ENCODE assay signal across 1 cellular context in genomic region chr1:244869364-244869827, GRCh38.
TF ChIP-seq lines count a peak whose summit lies in the region.

No MANE protein-coding gene starts in this region.

TF ChIP-seq in HepG2, 621 proteins besides CTCF, POLR2A, EP300 and RAD21 (continued from another document and continues in another):
- TF ChIP-seq, protein P1, sequence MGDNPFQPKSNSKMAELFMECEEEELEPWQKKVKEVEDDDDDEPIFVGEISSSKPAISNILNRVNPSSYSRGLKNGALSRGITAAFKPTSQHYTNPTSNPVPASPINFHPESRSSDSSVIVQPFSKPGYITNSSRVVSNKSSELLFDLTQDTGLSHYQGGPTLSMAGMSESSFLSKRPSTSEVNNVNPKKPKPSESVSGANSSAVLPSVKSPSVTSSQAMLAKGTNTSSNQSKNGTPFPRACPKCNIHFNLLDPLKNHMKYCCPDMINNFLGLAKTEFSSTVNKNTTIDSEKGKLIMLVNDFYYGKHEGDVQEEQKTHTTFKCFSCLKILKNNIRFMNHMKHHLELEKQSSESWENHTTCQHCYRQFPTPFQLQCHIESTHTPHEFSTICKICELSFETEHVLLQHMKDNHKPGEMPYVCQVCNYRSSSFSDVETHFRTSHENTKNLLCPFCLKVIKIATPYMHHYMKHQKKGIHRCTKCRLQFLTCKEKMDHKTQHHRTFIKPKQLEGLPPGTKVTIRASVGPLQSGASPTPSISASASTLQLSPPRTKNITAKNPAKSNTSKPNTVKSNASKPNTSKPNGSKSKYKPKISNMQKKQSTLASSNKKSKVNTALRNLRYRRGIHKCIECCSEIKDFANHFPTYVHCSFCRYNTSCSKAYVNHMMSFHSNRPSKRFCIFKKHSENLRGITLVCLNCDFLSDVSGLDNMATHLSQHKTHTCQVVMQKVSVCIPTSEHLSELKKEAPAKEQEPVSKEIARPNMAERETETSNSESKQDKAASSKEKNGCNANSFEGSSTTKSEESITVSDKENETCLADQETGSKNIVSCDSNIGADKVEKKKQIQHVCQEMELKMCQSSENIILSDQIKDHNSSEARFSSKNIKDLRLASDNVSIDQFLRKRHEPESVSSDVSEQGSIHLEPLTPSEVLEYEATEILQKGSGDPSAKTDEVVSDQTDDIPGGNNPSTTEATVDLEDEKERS (CRISPR knock-in tag; IDR thresholded peaks at IDR 0.05): peak; percentile 27; the same call in 1 of the 2 replicates
- TF ChIP-seq ZBTB26 (CRISPR knock-in tag; IDR thresholded peaks at IDR 0.05; ENCODE audit: borderline replicate concordance) (no peak), ZNF569 (CRISPR knock-in tag; IDR thresholded peaks at IDR 0.05; ENCODE audit: borderline replicate concordance) (no peak), HNRNPK (IDR thresholded peaks at IDR 0.05; ENCODE audit: low read depth, low read length, poor library complexity, severe bottlenecking) (no peak), ZBTB7B (CRISPR knock-in tag; IDR thresholded peaks at IDR 0.05) (no peak), MEIS1 (CRISPR knock-in tag; IDR thresholded peaks at IDR 0.05; ENCODE audit: borderline replicate concordance) (no peak), KDM2A (CRISPR knock-in tag; IDR thresholded peaks at IDR 0.05; ENCODE audit: borderline replicate concordance, low read depth) (no peak), ZNF678 (CRISPR knock-in tag; IDR thresholded peaks at IDR 0.05) (no peak), ZNF883 (CRISPR knock-in tag; IDR thresholded peaks at IDR 0.05; ENCODE audit: not compliant biosample characterization) (no peak), MTERF4 (CRISPR knock-in tag; IDR thresholded peaks at IDR 0.05) (no peak), ZNF496 (CRISPR knock-in tag; IDR thresholded peaks at IDR 0.05; ENCODE audit: insufficient replicate concordance) (no peak), ZBTB42 (CRISPR knock-in tag; IDR thresholded peaks at IDR 0.05) (no peak), EHMT2 (IDR thresholded peaks at IDR 0.05; ENCODE audit: borderline replicate concordance, low read depth, low read length) (no peak), MED1 (CRISPR knock-in tag; IDR thresholded peaks at IDR 0.05) (peak; percentile 27), NCOA1 (CRISPR knock-in tag; IDR thresholded peaks at IDR 0.05) (no peak), ZNF891 (CRISPR knock-in tag; IDR thresholded peaks at IDR 0.05) (no peak), ZNF563 (CRISPR knock-in tag; IDR thresholded peaks at IDR 0.05) (no peak), ZNF724P (CRISPR knock-in tag; IDR thresholded peaks at IDR 0.05; ENCODE audit: borderline replicate concordance) (no peak), ZBTB33 (CRISPR knock-in tag; IDR thresholded peaks at IDR 0.05) (0 out of 2 replicates have a peak, but pooled peaks have one; percentile 24), THAP7 (CRISPR knock-in tag; IDR thresholded peaks at IDR 0.05) (no peak), GMEB1 (CRISPR knock-in tag; IDR thresholded peaks at IDR 0.05; ENCODE audit: borderline replicate concordance) (no peak), ZNF816 (CRISPR knock-in tag; IDR thresholded peaks at IDR 0.05; ENCODE audit: borderline replicate concordance) (no peak), HNF4A (CRISPR knock-in tag; IDR thresholded peaks at IDR 0.05) (no peak), MBNL3 (CRISPR knock-in tag; conservative IDR thresholded peaks at IDR 0.05) (no peak), ZNF451 (CRISPR knock-in tag; IDR thresholded peaks at IDR 0.05) (no peak), GATAD2A (CRISPR knock-in tag; IDR thresholded peaks at IDR 0.05) (peak; percentile 59; the same call in 1 of the 2 replicates), CAMTA2 (CRISPR knock-in tag; IDR thresholded peaks at IDR 0.05; ENCODE audit: borderline replicate concordance) (no peak), RFX1 (IDR thresholded peaks at IDR 0.05) (no peak), RNF2 (conservative IDR thresholded peaks at IDR 0.05; ENCODE audit: low read depth) (no peak), MED13 (CRISPR knock-in tag; IDR thresholded peaks at IDR 0.05) (no peak), CBFB (CRISPR knock-in tag; IDR thresholded peaks at IDR 0.05) (no peak), NCOA5 (CRISPR knock-in tag; IDR thresholded peaks at IDR 0.05) (no peak), GPN1 (CRISPR knock-in tag; IDR thresholded peaks at IDR 0.05; ENCODE audit: borderline replicate concordance) (no peak), ZSCAN30 (CRISPR knock-in tag; IDR thresholded peaks at IDR 0.05) (no peak), FOXM1 (CRISPR knock-in tag; IDR thresholded peaks at IDR 0.05) (no peak), HOXA9 (CRISPR knock-in tag; IDR thresholded peaks at IDR 0.05; ENCODE audit: borderline replicate concordance) (no peak), U2AF1 (optimal IDR thresholded peaks at IDR 0.05; ENCODE audit: low read depth, low read length) (no peak), ARNT2 (CRISPR knock-in tag; IDR thresholded peaks at IDR 0.05; ENCODE audit: low read depth) (no peak), SP5 (CRISPR knock-in tag; IDR thresholded peaks at IDR 0.05; ENCODE audit: borderline replicate concordance, low read depth) (peak; percentile 23; the same call in 1 of the 2 replicates), ZNF207 (IDR thresholded peaks at IDR 0.05; ENCODE audit: borderline replicate concordance) (no peak), HMG20B (CRISPR knock-in tag; conservative IDR thresholded peaks at IDR 0.05) (no peak), GATAD1 (CRISPR knock-in tag; IDR thresholded peaks at IDR 0.05) (no peak), PPARG (CRISPR knock-in tag; conservative IDR thresholded peaks at IDR 0.05) (no peak)
- TF ChIP-seq, protein P2, sequence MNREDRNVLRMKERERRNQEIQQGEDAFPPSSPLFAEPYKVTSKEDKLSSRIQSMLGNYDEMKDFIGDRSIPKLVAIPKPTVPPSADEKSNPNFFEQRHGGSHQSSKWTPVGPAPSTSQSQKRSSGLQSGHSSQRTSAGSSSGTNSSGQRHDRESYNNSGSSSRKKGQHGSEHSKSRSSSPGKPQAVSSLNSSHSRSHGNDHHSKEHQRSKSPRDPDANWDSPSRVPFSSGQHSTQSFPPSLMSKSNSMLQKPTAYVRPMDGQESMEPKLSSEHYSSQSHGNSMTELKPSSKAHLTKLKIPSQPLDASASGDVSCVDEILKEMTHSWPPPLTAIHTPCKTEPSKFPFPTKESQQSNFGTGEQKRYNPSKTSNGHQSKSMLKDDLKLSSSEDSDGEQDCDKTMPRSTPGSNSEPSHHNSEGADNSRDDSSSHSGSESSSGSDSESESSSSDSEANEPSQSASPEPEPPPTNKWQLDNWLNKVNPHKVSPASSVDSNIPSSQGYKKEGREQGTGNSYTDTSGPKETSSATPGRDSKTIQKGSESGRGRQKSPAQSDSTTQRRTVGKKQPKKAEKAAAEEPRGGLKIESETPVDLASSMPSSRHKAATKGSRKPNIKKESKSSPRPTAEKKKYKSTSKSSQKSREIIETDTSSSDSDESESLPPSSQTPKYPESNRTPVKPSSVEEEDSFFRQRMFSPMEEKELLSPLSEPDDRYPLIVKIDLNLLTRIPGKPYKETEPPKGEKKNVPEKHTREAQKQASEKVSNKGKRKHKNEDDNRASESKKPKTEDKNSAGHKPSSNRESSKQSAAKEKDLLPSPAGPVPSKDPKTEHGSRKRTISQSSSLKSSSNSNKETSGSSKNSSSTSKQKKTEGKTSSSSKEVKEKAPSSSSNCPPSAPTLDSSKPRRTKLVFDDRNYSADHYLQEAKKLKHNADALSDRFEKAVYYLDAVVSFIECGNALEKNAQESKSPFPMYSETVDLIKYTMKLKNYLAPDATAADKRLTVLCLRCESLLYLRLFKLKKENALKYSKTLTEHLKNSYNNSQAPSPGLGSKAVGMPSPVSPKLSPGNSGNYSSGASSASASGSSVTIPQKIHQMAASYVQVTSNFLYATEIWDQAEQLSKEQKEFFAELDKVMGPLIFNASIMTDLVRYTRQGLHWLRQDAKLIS (CRISPR knock-in tag; IDR thresholded peaks at IDR 0.05): no peak
- TF ChIP-seq, protein P3, sequence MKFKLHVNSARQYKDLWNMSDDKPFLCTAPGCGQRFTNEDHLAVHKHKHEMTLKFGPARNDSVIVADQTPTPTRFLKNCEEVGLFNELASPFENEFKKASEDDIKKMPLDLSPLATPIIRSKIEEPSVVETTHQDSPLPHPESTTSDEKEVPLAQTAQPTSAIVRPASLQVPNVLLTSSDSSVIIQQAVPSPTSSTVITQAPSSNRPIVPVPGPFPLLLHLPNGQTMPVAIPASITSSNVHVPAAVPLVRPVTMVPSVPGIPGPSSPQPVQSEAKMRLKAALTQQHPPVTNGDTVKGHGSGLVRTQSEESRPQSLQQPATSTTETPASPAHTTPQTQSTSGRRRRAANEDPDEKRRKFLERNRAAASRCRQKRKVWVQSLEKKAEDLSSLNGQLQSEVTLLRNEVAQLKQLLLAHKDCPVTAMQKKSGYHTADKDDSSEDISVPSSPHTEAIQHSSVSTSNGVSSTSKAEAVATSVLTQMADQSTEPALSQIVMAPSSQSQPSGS (CRISPR knock-in tag; IDR thresholded peaks at IDR 0.05): no peak
- TF ChIP-seq, protein P4, sequence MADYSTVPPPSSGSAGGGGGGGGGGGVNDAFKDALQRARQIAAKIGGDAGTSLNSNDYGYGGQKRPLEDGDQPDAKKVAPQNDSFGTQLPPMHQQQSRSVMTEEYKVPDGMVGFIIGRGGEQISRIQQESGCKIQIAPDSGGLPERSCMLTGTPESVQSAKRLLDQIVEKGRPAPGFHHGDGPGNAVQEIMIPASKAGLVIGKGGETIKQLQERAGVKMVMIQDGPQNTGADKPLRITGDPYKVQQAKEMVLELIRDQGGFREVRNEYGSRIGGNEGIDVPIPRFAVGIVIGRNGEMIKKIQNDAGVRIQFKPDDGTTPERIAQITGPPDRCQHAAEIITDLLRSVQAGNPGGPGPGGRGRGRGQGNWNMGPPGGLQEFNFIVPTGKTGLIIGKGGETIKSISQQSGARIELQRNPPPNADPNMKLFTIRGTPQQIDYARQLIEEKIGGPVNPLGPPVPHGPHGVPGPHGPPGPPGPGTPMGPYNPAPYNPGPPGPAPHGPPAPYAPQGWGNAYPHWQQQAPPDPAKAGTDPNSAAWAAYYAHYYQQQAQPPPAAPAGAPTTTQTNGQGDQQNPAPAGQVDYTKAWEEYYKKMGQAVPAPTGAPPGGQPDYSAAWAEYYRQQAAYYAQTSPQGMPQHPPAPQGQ (CRISPR knock-in tag; IDR thresholded peaks at IDR 0.05; ENCODE audit: borderline replicate concordance): no peak
- TF ChIP-seq, protein P5, sequence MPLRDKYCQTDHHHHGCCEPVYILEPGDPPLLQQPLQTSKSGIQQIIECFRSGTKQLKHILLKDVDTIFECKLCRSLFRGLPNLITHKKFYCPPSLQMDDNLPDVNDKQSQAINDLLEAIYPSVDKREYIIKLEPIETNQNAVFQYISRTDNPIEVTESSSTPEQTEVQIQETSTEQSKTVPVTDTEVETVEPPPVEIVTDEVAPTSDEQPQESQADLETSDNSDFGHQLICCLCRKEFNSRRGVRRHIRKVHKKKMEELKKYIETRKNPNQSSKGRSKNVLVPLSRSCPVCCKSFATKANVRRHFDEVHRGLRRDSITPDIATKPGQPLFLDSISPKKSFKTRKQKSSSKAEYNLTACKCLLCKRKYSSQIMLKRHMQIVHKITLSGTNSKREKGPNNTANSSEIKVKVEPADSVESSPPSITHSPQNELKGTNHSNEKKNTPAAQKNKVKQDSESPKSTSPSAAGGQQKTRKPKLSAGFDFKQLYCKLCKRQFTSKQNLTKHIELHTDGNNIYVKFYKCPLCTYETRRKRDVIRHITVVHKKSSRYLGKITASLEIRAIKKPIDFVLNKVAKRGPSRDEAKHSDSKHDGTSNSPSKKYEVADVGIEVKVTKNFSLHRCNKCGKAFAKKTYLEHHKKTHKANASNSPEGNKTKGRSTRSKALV (CRISPR knock-in tag; IDR thresholded peaks at IDR 0.05): no peak
